In genomic region chr9:110443146-110443877, GRCh38 we compare ENCODE assay signal across 11 cellular contexts.
A peak's percentile ranks its signal among the peaks of the same experiment; 100 is the strongest.
DNase-seq lines count a peak whose midpoint lies in the region; ATAC-seq and TF ChIP-seq lines count a peak whose summit lies in the region.
"Had no signal": no experiment of that assay in that cellular context is flagged by ENCODE, and none has a peak within 500 bp of the region (broad histone marks: within the 10 kb centered on the region; RNA-seq: fewer than 3 reads in every experiment).

No MANE protein-coding gene starts in this region.

- H3K4me3 ChIP-seq in choroid plexus epithelial cell (ENCODE audit: low read depth, low read length) (no peak overlapping the region), skeletal muscle satellite cell (ENCODE audit: low read length) (peak overlapping the region; percentile 46), uterus (no peak overlapping the region), aorta (ENCODE audit: low read length in 2 of 2) (no peak overlapping the region)
- H3K4me3 ChIP-seq: heart left ventricle, upper lobe of right lung had no signal

- H3K4me2 ChIP-seq in skeletal muscle satellite cell (ENCODE audit: low read length): peak overlapping the region; percentile 68

- ATAC-seq in HG02623 (IDR thresholded peaks at IDR 0.05; ENCODE audit: unreplicated experiment) (no peak), aorta (ENCODE audit: low FRiP score) (no peak)
- ATAC-seq: heart left ventricle, upper lobe of right lung had no signal

- H3K36me3 ChIP-seq in skeletal muscle satellite cell (ENCODE audit: insufficient read depth, low read length): peaks cover 12% of the 10 kb centered on the region
- H3K36me3 ChIP-seq in uterus: peaks cover 0 to 3% of the 10 kb centered on the region in 2 donors
- H3K36me3 ChIP-seq in aorta (ENCODE audit: control insufficient read depth in 1 of 2, insufficient read depth in 2 of 2, low read length in 1 of 2): peaks cover 2 to 3% of the 10 kb centered on the region in 2 donors

- intact Hi-C loops in uterus (cut with DNase I; ENCODE audit: low total_unique reads): no loop called here
- intact Hi-C loops in aorta (cut with DNase I): no loop called here

- WGBS in aorta, 2 donors: 26 to 37% methylated on average over 3 of the region's 3 CpGs

- peak overlapping the region; percentile 59 for H3K9ac ChIP-seq in skeletal muscle satellite cell (ENCODE audit: low read depth, low read length)

- TF ChIP-seq POLR2A in uterus (IDR thresholded peaks at IDR 0.05): no peak

- no peak for TF ChIP-seq CTCF in choroid plexus epithelial cell (conservative IDR thresholded peaks at IDR 0.05; ENCODE audit: low read depth, low read length)
- no peak for TF ChIP-seq CTCF in uterus (IDR thresholded peaks at IDR 0.05)

- DNase-seq in NCI-H2227 (lab: John Stamatoyannopoulos, UW; ENCODE audit: unreplicated experiment): peak; percentile 31
- no peak for DNase-seq in NCI-H2227 treated with DMSO at 0.1 percent for 48 hours (lab: John Stamatoyannopoulos, UW)
- peak; percentile 59 for DNase-seq in NCI-H510A (lab: John Stamatoyannopoulos, UW)
- peak; percentile 81 for DNase-seq in choroid plexus epithelial cell (ENCODE audit: low read depth)
- no peak for DNase-seq in uterus
- no peak for DNase-seq in aorta
- DNase-seq: activated CD4-positive, alpha-beta T cell treated with anti-CD3 and anti-CD28 coated beads for 1 hour; heart left ventricle; upper lobe of right lung had no signal

- H3K9me3 ChIP-seq in skeletal muscle satellite cell (replicated peaks; ENCODE audit: low read length): peaks cover 9% of the 10 kb centered on the region
- no peaks in the 10 kb centered on the region for H3K9me3 ChIP-seq in uterus
- no peaks in the 10 kb centered on the region for H3K9me3 ChIP-seq in aorta (ENCODE audit: control insufficient read depth, low read length)
- H3K9me3 ChIP-seq: upper lobe of right lung had no signal

- H3K27ac ChIP-seq in uterus (no peak overlapping the region), aorta (ENCODE audit: low read depth in 1 of 2, low read length in 2 of 2) (no peak overlapping the region)
- H3K27ac ChIP-seq: heart left ventricle, upper lobe of right lung had no signal

- H3K4me1 ChIP-seq in skeletal muscle satellite cell (ENCODE audit: control insufficient read depth, insufficient read depth, low read length): peaks cover 32% of the 10 kb centered on the region
- no peaks in the 10 kb centered on the region for H3K4me1 ChIP-seq in uterus
- no peaks in the 10 kb centered on the region for H3K4me1 ChIP-seq in aorta (ENCODE audit: control insufficient read depth in 1 of 2, insufficient read depth in 2 of 2, low read length in 2 of 2)
- H3K4me1 ChIP-seq: heart left ventricle, upper lobe of right lung had no signal

- H3K27me3 ChIP-seq in skeletal muscle satellite cell (ENCODE audit: control insufficient read depth, insufficient read depth, low read length) (no peaks in the 10 kb centered on the region), uterus (no peaks in the 10 kb centered on the region), aorta (ENCODE audit: control insufficient read depth in 1 of 2, insufficient read depth in 2 of 2, low read length in 1 of 2) (no peaks in the 10 kb centered on the region)
- H3K27me3 ChIP-seq: upper lobe of right lung had no signal

Comparison
In these comparisons a context has a peak if more than half of its experiments do, and no peak if none do; other contexts are left out.
1. DNase-seq: peak in NCI-H2227 (single experiment), NCI-H510A (single experiment) and choroid plexus epithelial cell (single experiment); none in NCI-H2227 treated with DMSO at 0.1 percent for 48 hours (single experiment), uterus (0 of 2) and aorta (0 of 2).